ENCODE assay signal across 8 cellular contexts in genomic region chr17:2853722-2854580, GRCh38. TPM values are rescaled to one million over a fixed set of nuclear protein-coding genes. Genes with fewer than 3 reads are reported as not detected.
A peak's percentile ranks its signal among the peaks of the same experiment; 100 is the strongest.
DNase-seq lines count a peak whose midpoint lies in the region; ATAC-seq, FAIRE-seq and TF ChIP-seq lines count a peak whose summit lies in the region.

No MANE protein-coding gene starts in this region.

- ATAC-seq in lower lobe of right lung (peak; percentile 48 to 55), GM18868 (IDR thresholded peaks at IDR 0.05; ENCODE audit: unreplicated experiment) (no peak)

- peaks cover 16% of the 10 kb centered on the region for H3K4me1 ChIP-seq in NT2/D1 (ENCODE audit: insufficient read depth, insufficient read length)
- peaks cover 23% of the 10 kb centered on the region for H3K4me1 ChIP-seq in lower lobe of right lung
- peaks cover 0 to 35% (median 14%) of the 10 kb centered on the region in 4 donors for H3K4me1 ChIP-seq in tibial nerve

- TF ChIP-seq EP300 in tibial nerve (IDR thresholded peaks at IDR 0.05): no peak

- no peak for FAIRE-seq in GM12892 (lab: Jason Lieb, UNC)

- H3K27me3 ChIP-seq in NT2/D1 (ENCODE audit: insufficient read depth, insufficient read length) (peaks cover 2% of the 10 kb centered on the region), lower lobe of right lung (ENCODE audit: low read depth) (peaks cover 41% of the 10 kb centered on the region), tibial nerve (peaks cover 0 to 31% of the 10 kb centered on the region in 2 donors)

- peak; percentile 35 for DNase-seq in GM10266 (ENCODE audit: extremely low spot score)
- no peak for DNase-seq in NT2/D1 (ENCODE audit: low read depth, low spot score)
- peak; percentile 35 for DNase-seq in cerebellar cortex (ENCODE audit: low spot score)
- DNase-seq in lower lobe of right lung: peak; percentile 53
- no peak for DNase-seq in tibial nerve (ENCODE audit: low spot score in 2 of 2)
- no peak for DNase-seq in UCSD-AML1 (lab: John Stamatoyannopoulos, UW; ENCODE audit: unreplicated experiment)
- no peak for DNase-seq in GM12892 (ENCODE audit: insufficient read length)

- peak overlapping the region; percentile 79 for H3K4me3 ChIP-seq in NT2/D1 (ENCODE audit: insufficient read length, low read depth)
- H3K4me3 ChIP-seq in lower lobe of right lung: peak overlapping the region; percentile 56
- H3K4me3 ChIP-seq in tibial nerve: peak overlapping the region; percentile 38 to 74 (median 45)

- H3K36me3 ChIP-seq in NT2/D1 (ENCODE audit: insufficient read depth, insufficient read length, low read length): peaks cover 18% of the 10 kb centered on the region
- H3K36me3 ChIP-seq in lower lobe of right lung: no peaks in the 10 kb centered on the region
- no peaks in the 10 kb centered on the region for H3K36me3 ChIP-seq in tibial nerve

- H3K9me3 ChIP-seq in NT2/D1 (ENCODE audit: insufficient read depth, low read length): no peaks in the 10 kb centered on the region
- no peaks in the 10 kb centered on the region for H3K9me3 ChIP-seq in lower lobe of right lung
- H3K9me3 ChIP-seq in tibial nerve: no peaks in the 10 kb centered on the region

- 0% methylated on average over 28 to 60 of the region's 95 CpGs for WGBS in tibial nerve, 2 donors

- TF ChIP-seq CTCF in GM10266 (IDR thresholded peaks at IDR 0.05; ENCODE audit: control insufficient read depth, insufficient read depth, low read depth, missing control alignments) (no peak), lower lobe of right lung (IDR thresholded peaks at IDR 0.05) (no peak), tibial nerve (IDR thresholded peaks at IDR 0.05) (no peak)

- no peak for TF ChIP-seq POLR2A in tibial nerve (IDR thresholded peaks at IDR 0.05)
- TF ChIP-seq POLR2A in GM12892 (IDR thresholded peaks at IDR 0.05; ENCODE audit: low read depth, low read length): no peak

- H3K27ac ChIP-seq in lower lobe of right lung (no peak overlapping the region), tibial nerve (peak overlapping the region in 2 of 4 donors; percentile 67 to 84)

- peak overlapping the region; percentile 91 for H3K9ac ChIP-seq in NT2/D1 (ENCODE audit: insufficient read length, low read depth)

- intact Hi-C loops in lower lobe of right lung (cut with DNase I): no loop called here

RNA-seq across cellular contexts. Expression of gene RAP1GAP2, which starts 57.7 kb away (rescaled TPM):
- total RNA-seq in lower lobe of right lung (17.0 TPM), tibial nerve (10 to 100 TPM in 2 of 4 donors, 1 to 10 TPM in 2; 5.4 to 18.2 (median 11.9) TPM)
- not detected for polyA plus RNA-seq in GM12892 (2012; ENCODE audit: missing spikeins)

Comparison
In these comparisons a context has a peak if more than half of its experiments do, and no peak if none do; other contexts are left out.
1. DNase-seq: peak in GM10266 (single experiment), cerebellar cortex (single experiment) and lower lobe of right lung (single experiment); none in NT2/D1 (single experiment), tibial nerve (0 of 2), UCSD-AML1 (single experiment) and GM12892 (single experiment).
2. Peak in every context shown above with its lines, with median percentiles within 50 percentile points of each other: H3K4me3 ChIP-seq.